1 cellular context compared by ENCODE assay signal in genomic region chr22:26573026-26573662, GRCh38.
TF ChIP-seq lines count a peak whose summit lies in the region.

No MANE protein-coding gene starts in this region.

TF ChIP-seq in H1, 55 proteins besides CTCF, POLR2A, EP300 and RAD21 (continued from another document):
- TF ChIP-seq, protein P1, sequence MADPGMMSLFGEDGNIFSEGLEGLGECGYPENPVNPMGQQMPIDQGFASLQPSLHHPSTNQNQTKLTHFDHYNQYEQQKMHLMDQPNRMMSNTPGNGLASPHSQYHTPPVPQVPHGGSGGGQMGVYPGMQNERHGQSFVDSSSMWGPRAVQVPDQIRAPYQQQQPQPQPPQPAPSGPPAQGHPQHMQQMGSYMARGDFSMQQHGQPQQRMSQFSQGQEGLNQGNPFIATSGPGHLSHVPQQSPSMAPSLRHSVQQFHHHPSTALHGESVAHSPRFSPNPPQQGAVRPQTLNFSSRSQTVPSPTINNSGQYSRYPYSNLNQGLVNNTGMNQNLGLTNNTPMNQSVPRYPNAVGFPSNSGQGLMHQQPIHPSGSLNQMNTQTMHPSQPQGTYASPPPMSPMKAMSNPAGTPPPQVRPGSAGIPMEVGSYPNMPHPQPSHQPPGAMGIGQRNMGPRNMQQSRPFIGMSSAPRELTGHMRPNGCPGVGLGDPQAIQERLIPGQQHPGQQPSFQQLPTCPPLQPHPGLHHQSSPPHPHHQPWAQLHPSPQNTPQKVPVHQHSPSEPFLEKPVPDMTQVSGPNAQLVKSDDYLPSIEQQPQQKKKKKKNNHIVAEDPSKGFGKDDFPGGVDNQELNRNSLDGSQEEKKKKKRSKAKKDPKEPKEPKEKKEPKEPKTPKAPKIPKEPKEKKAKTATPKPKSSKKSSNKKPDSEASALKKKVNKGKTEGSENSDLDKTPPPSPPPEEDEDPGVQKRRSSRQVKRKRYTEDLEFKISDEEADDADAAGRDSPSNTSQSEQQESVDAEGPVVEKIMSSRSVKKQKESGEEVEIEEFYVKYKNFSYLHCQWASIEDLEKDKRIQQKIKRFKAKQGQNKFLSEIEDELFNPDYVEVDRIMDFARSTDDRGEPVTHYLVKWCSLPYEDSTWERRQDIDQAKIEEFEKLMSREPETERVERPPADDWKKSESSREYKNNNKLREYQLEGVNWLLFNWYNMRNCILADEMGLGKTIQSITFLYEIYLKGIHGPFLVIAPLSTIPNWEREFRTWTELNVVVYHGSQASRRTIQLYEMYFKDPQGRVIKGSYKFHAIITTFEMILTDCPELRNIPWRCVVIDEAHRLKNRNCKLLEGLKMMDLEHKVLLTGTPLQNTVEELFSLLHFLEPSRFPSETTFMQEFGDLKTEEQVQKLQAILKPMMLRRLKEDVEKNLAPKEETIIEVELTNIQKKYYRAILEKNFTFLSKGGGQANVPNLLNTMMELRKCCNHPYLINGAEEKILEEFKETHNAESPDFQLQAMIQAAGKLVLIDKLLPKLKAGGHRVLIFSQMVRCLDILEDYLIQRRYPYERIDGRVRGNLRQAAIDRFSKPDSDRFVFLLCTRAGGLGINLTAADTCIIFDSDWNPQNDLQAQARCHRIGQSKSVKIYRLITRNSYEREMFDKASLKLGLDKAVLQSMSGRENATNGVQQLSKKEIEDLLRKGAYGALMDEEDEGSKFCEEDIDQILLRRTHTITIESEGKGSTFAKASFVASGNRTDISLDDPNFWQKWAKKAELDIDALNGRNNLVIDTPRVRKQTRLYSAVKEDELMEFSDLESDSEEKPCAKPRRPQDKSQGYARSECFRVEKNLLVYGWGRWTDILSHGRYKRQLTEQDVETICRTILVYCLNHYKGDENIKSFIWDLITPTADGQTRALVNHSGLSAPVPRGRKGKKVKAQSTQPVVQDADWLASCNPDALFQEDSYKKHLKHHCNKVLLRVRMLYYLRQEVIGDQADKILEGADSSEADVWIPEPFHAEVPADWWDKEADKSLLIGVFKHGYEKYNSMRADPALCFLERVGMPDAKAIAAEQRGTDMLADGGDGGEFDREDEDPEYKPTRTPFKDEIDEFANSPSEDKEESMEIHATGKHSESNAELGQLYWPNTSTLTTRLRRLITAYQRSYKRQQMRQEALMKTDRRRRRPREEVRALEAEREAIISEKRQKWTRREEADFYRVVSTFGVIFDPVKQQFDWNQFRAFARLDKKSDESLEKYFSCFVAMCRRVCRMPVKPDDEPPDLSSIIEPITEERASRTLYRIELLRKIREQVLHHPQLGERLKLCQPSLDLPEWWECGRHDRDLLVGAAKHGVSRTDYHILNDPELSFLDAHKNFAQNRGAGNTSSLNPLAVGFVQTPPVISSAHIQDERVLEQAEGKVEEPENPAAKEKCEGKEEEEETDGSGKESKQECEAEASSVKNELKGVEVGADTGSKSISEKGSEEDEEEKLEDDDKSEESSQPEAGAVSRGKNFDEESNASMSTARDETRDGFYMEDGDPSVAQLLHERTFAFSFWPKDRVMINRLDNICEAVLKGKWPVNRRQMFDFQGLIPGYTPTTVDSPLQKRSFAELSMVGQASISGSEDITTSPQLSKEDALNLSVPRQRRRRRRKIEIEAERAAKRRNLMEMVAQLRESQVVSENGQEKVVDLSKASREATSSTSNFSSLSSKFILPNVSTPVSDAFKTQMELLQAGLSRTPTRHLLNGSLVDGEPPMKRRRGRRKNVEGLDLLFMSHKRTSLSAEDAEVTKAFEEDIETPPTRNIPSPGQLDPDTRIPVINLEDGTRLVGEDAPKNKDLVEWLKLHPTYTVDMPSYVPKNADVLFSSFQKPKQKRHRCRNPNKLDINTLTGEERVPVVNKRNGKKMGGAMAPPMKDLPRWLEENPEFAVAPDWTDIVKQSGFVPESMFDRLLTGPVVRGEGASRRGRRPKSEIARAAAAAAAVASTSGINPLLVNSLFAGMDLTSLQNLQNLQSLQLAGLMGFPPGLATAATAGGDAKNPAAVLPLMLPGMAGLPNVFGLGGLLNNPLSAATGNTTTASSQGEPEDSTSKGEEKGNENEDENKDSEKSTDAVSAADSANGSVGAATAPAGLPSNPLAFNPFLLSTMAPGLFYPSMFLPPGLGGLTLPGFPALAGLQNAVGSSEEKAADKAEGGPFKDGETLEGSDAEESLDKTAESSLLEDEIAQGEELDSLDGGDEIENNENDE (IDR thresholded peaks at IDR 0.05; ENCODE audit: insufficient replicate concordance, low read length) = no peak
- no peak for TF ChIP-seq CTBP2 (IDR thresholded peaks at IDR 0.05; ENCODE audit: borderline replicate concordance, insufficient read depth, insufficient read length, low read length)
- no peak for TF ChIP-seq ZNF274 (IDR thresholded peaks at IDR 0.05; ENCODE audit: borderline replicate concordance, extremely low read depth, low read length)
- TF ChIP-seq, protein P2, sequence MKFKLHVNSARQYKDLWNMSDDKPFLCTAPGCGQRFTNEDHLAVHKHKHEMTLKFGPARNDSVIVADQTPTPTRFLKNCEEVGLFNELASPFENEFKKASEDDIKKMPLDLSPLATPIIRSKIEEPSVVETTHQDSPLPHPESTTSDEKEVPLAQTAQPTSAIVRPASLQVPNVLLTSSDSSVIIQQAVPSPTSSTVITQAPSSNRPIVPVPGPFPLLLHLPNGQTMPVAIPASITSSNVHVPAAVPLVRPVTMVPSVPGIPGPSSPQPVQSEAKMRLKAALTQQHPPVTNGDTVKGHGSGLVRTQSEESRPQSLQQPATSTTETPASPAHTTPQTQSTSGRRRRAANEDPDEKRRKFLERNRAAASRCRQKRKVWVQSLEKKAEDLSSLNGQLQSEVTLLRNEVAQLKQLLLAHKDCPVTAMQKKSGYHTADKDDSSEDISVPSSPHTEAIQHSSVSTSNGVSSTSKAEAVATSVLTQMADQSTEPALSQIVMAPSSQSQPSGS (IDR thresholded peaks at IDR 0.05; ENCODE audit: low read length) = no peak
- no peak for TF ChIP-seq CEBPB (IDR thresholded peaks at IDR 0.05; ENCODE audit: low read depth, low read length)
- no peak for TF ChIP-seq KDM4A (IDR thresholded peaks at IDR 0.05; ENCODE audit: low read depth, low read length, severe bottlenecking)
- TF ChIP-seq TBP (IDR thresholded peaks at IDR 0.05; ENCODE audit: low read depth, low read length) = no peak
- no peak for TF ChIP-seq BCL11A (IDR thresholded peaks at IDR 0.05; ENCODE audit: low read depth in 2 of 2, low read length in 2 of 2)
- TF ChIP-seq TCF12 (IDR thresholded peaks at IDR 0.05; ENCODE audit: low read depth, low read length) = no peak
- TF ChIP-seq SP1 (IDR thresholded peaks at IDR 0.05; ENCODE audit: low read depth, low read length) = no peak
- TF ChIP-seq EZH2 (IDR thresholded peaks at IDR 0.05; ENCODE audit: low read depth, low read length, severe bottlenecking) = no peak
- no peak for TF ChIP-seq SRF (IDR thresholded peaks at IDR 0.05; ENCODE audit: low read depth, low read length)
- TF ChIP-seq TEAD4 (IDR thresholded peaks at IDR 0.05; ENCODE audit: low read depth, low read length) = no peak
